In the genomic region with DNA sequence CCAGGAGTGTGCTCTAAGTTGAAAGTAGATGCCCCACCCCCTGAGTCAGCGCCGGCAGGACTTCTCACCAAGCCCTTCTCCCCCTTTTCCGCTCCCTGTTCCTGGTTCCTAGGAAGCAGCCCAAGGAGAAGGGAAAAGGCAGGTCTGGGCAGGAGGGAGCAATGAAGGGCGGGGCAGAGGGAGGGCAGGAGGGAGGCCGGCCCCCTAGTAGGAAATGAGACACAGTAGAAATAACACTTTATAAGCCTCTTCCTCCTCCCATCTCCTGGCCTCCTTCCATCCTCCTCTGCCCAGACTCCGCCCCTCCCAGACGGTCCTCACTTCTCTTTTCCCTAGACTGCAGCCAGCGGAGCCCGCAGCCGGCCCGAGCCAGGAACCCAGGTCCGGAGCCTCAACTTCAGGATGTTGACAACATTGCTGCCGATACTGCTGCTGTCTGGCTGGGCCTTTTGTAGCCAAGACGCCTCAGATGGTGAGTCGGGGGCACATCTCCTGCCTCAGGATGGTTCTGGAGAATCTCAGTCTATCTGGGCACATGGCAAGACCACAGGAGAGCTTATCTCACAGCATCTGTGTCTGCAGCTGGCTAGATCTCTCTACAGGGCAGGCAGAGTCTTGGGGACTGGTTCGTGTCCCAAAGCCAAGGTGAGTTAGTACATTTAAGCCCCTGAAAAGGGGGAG, we compare ENCODE assay signal across 8 cellular contexts. TPM values are rescaled to one million over a fixed set of nuclear protein-coding genes. Genes with fewer than 3 reads are reported as not detected.
DNase-seq lines count a peak whose midpoint lies in the region; ATAC-seq and TF ChIP-seq lines count a peak whose summit lies in the region.

PROCR (plus strand) TSS at position 320 of the 681 bp plus-strand sequence; CDS start at position 403, 83 bp downstream.

- in situ Hi-C loops in astrocyte of the spinal cord (cut with HindIII; ENCODE audit: low sequenced_read_pairs), result no loop called here

- H3K4me3 ChIP-seq in OCI-LY3 (ENCODE audit: low read length), result peak within 1 kb of the TSS; percentile 68
- peak within 1 kb of the TSS; percentile 49 for H3K4me3 ChIP-seq in astrocyte of the spinal cord (ENCODE audit: low read depth, low read length)
- peak within 1 kb of the TSS; percentile 55 for H3K4me3 ChIP-seq in right cardiac atrium (ENCODE audit: low read length)

- H2AFZ ChIP-seq in OCI-LY3 (ENCODE audit: low read depth, low read length), result peak within 1 kb of the TSS; percentile 92

- peak; percentile 94 for DNase-seq in AG08395 (ENCODE audit: low spot score)
- peak; percentile 97 for DNase-seq in H4 (ENCODE audit: low spot score)
- peak; percentile 91 for DNase-seq in astrocyte of the spinal cord (ENCODE audit: low read depth, low spot score)
- DNase-seq in right cardiac atrium, result peak; percentile 90 to 94 (median 93)
- peak in 6 of 10 donors; percentile 18 to 92 (median 38) for DNase-seq in posterior cingulate gyrus
- DNase-seq in GM19240 (ENCODE audit: insufficient read length, low spot score), result no peak

- no peaks in the 10 kb centered on the region for H3K79me2 ChIP-seq in OCI-LY3 (ENCODE audit: low read length)

- H4K20me1 ChIP-seq in OCI-LY3 (ENCODE audit: insufficient read depth, low read length), result no peaks in the 10 kb centered on the region

- TF ChIP-seq CTCF in OCI-LY3 (IDR thresholded peaks at IDR 0.05; ENCODE audit: low read depth, low read length), result no peak
- TF ChIP-seq CTCF in astrocyte of the spinal cord (IDR thresholded peaks at IDR 0.05; ENCODE audit: low read depth, low read length), result no peak

- H3K36me3 ChIP-seq in OCI-LY3 (replicated peaks; ENCODE audit: low read depth, low read length), result no peaks in the 10 kb centered on the region

- H3K27ac ChIP-seq in OCI-LY3 (ENCODE audit: low read length) (no peak within 1 kb of the TSS), right cardiac atrium (ENCODE audit: low read length) (peak within 1 kb of the TSS; percentile 66)

- no peaks in the 10 kb centered on the region for H3K27me3 ChIP-seq in OCI-LY3 (ENCODE audit: low read depth, low read length)
- no peaks in the 10 kb centered on the region for H3K27me3 ChIP-seq in right cardiac atrium (ENCODE audit: control insufficient read depth, insufficient read depth)

- H3K9me3 ChIP-seq in OCI-LY3 (ENCODE audit: insufficient read depth, low read length) (no peaks in the 10 kb centered on the region), right cardiac atrium (ENCODE audit: control insufficient read depth, low read length) (no peaks in the 10 kb centered on the region)

- peak; percentile 96 for ATAC-seq in right cardiac atrium
- no peak for ATAC-seq in HG03460 (IDR thresholded peaks at IDR 0.05; ENCODE audit: unreplicated experiment)

- peak within 1 kb of the TSS; percentile 75 for H3K4me2 ChIP-seq in OCI-LY3 (ENCODE audit: low read length)

- 7% methylated on average over 16 of the region's 16 CpGs for WGBS in right cardiac atrium

- intact Hi-C loops in right cardiac atrium (cut with DNase I) (no loop called here), posterior cingulate gyrus (cut with DNase I) (no loop called here)

- peak within 1 kb of the TSS; percentile 9; the same call in 1 of the 2 replicates for H3K9ac ChIP-seq in OCI-LY3 (ENCODE audit: low read length)

- H3K4me1 ChIP-seq in OCI-LY3 (ENCODE audit: low read length) (peaks cover 9% of the 10 kb centered on the region; the same call in 1 of the 2 replicates), right cardiac atrium (ENCODE audit: control insufficient read depth, insufficient read depth, low read length) (peaks cover 3% of the 10 kb centered on the region)

RNA-seq across cellular contexts. Expression of gene PROCR, which starts in this region (rescaled TPM):
- total RNA-seq in H4 (2014; rRNA removed; shearing (Covaris generic)), result 112 and 120 TPM in 2 replicates
- total RNA-seq in right cardiac atrium, result 10 to 100 TPM; 12.9 to 43.7 (median 22.4) TPM
- polyA plus RNA-seq in right cardiac atrium, result 28.0 TPM
